12 cellular contexts compared by ENCODE assay signal in genomic region chr1:24381256-24381655, GRCh38.
"Had no signal": no experiment of that assay in that cellular context is flagged by ENCODE, and none has a peak within 500 bp of the region (broad histone marks: within the 10 kb centered on the region; RNA-seq: fewer than 3 reads in every experiment).

No MANE protein-coding gene starts in this region.

- ATAC-seq: activated naive CD8-positive, alpha-beta T cell treated with anti-CD3 and anti-CD28 coated beads, Interleukin-2, amount 50 U/mL, for 24 hours; activated T-cell treated with anti-CD3 and anti-CD28 coated beads, Interleukin-2, amount 50 U/mL, for 72 hours; gastrocnemius medialis; left ventricle myocardium superior; naive thymus-derived CD4-positive, alpha-beta T cell had no signal

- H3K27me3 Mint-ChIP-seq: activated naive CD8-positive, alpha-beta T cell treated with anti-CD3 and anti-CD28 coated beads, Interleukin-2, amount 50 U/mL, for 24 hours; naive thymus-derived CD4-positive, alpha-beta T cell had no signal

- H3K4me3 Mint-ChIP-seq: activated naive CD8-positive, alpha-beta T cell treated with anti-CD3 and anti-CD28 coated beads, Interleukin-2, amount 50 U/mL, for 24 hours; activated T-cell treated with anti-CD3 and anti-CD28 coated beads, Interleukin-2, amount 50 U/mL, for 72 hours; naive thymus-derived CD4-positive, alpha-beta T cell had no signal

- H3K27ac Mint-ChIP-seq: activated naive CD8-positive, alpha-beta T cell treated with anti-CD3 and anti-CD28 coated beads, Interleukin-2, amount 50 U/mL, for 24 hours; activated T-cell treated with anti-CD3 and anti-CD28 coated beads, Interleukin-2, amount 50 U/mL, for 72 hours had no signal

- H3K9me3 ChIP-seq: gastrocnemius medialis, thyroid gland had no signal

- DNase-seq: activated CD4-positive, alpha-beta T cell treated with anti-CD3 and anti-CD28 coated beads, Interleukin-2, amount 50 U/mL, for 4 hours; activated naive CD4-positive, alpha-beta T cell; activated naive CD8-positive, alpha-beta T cell treated with anti-CD3 and anti-CD28 coated beads, Interleukin-2, amount 50 U/mL, for 24 hours; activated T-cell treated with anti-CD3 and anti-CD28 coated beads, Interleukin-2, amount 50 U/mL, for 72 hours; gastrocnemius medialis; left ventricle myocardium superior; midbrain; naive thymus-derived CD4-positive, alpha-beta T cell; stimulated activated CD4-positive, alpha-beta T cell treated with anti-CD3 and anti-CD28 coated beads, Interleukin-15, amount 100 ng/mL, for 24 hours; stimulated activated CD4-positive, alpha-beta T cell treated with anti-CD3 and anti-CD28 coated beads, Interleukin-4, amount 100 ng/mL, for 4 hours; T-helper 2 cell; thyroid gland had no signal

- H3K9me3 Mint-ChIP-seq: activated naive CD8-positive, alpha-beta T cell treated with anti-CD3 and anti-CD28 coated beads, Interleukin-2, amount 50 U/mL, for 24 hours; activated T-cell treated with anti-CD3 and anti-CD28 coated beads, Interleukin-2, amount 50 U/mL, for 72 hours; naive thymus-derived CD4-positive, alpha-beta T cell had no signal
